8 cellular contexts compared by ENCODE assay signal in the genomic region with DNA sequence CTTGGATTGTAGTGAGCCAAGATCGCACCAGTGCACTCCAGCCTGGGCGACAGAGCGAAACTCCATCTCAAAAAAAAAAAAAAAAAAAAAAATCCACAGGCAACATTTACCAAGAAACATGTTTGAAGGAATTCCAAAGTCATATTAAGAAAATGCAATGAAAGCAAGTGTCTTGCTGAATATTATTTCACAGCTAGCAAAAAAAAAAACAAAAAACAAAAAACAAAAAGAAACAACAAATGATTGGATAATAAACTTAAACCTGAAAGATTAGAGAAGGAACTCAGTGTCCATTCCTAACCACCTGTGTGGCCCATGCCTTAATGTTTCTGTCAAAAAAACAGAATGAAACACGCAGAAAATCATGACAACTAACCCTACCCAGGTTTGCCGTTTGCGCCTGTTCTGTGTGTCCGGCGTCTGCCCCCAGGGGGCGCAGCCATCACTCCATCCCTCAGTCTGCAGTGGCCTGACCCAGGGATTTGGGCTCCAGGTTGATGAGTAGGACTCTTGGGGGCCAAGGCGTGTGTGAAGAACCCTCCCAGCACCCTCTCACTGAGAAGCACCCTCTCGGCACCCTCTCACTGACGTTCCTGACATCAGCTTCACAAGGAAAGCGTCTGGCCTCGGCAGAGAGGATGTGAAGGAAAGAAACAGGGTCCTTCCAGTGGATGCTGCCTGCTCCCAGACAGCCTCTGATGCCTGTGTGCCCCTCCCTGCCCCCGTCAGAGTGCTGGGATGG. TPM values are rescaled to one million over a fixed set of nuclear protein-coding genes. Genes with fewer than 3 reads are reported as not detected.
DNase-seq lines count a peak whose midpoint lies in the region; ATAC-seq and TF ChIP-seq lines count a peak whose summit lies in the region.

No MANE protein-coding gene starts in this region.

- no peak overlapping the region for H3K27ac ChIP-seq in SU-DHL-6 (ENCODE audit: low read depth, low read length)
- H3K27ac ChIP-seq in left ventricle myocardium inferior (replicated peaks), result no peak overlapping the region

- H3K4me3 ChIP-seq in SU-DHL-6 (ENCODE audit: insufficient read depth, low read length, poor library complexity, severe bottlenecking), result no peak overlapping the region
- H3K4me3 ChIP-seq in left ventricle myocardium inferior, result no peak overlapping the region

- no peaks in the 10 kb centered on the region for H4K20me1 ChIP-seq in SU-DHL-6 (ENCODE audit: low read depth, low read length)

- no peak overlapping the region for H3K4me3 Mint-ChIP-seq in activated naive CD8-positive, alpha-beta T cell

- H3K27me3 Mint-ChIP-seq in activated naive CD8-positive, alpha-beta T cell, result no peaks in the 10 kb centered on the region

- H3F3A ChIP-seq in SU-DHL-6 (ENCODE audit: insufficient read depth), result no peaks in the 10 kb centered on the region

- peaks cover 12% of the 10 kb centered on the region for H3K4me1 Mint-ChIP-seq in activated naive CD8-positive, alpha-beta T cell (ENCODE audit: low read depth)

- H3K9me3 ChIP-seq in SU-DHL-6 (ENCODE audit: insufficient read depth, low read length) (no peaks in the 10 kb centered on the region), left ventricle myocardium inferior (replicated peaks) (no peaks in the 10 kb centered on the region)

- no peaks in the 10 kb centered on the region for H3K9me2 ChIP-seq in SU-DHL-6 (replicated peaks; ENCODE audit: insufficient read depth, low read length)

- no peaks in the 10 kb centered on the region for H3K9me3 Mint-ChIP-seq in activated naive CD8-positive, alpha-beta T cell (ENCODE audit: low read depth)

- DNase-seq in Daoy (ENCODE audit: low read depth) (peak; percentile 67), left ventricle myocardium inferior (peak; percentile 69), mucosa of gallbladder (ENCODE audit: low spot score) (no peak), NCI-H2107 treated with DMSO at 0.1 percent for 48 hours (lab: John Stamatoyannopoulos, UW; ENCODE audit: unreplicated experiment) (no peak)
- peak; percentile 60 to 75 for DNase-seq in stimulated activated CD4-positive, alpha-beta T cell treated with anti-CD3 and anti-CD28 coated beads, Interleukin-1b, Interleukin-23, amount 100 ng/mL, for 1 hour (ENCODE audit: low read depth in 2 of 2)

- intact Hi-C loops in left ventricle myocardium inferior (cut with micrococcal nuclease), result no loop called here

- H3K4me1 ChIP-seq in left ventricle myocardium inferior, result no peaks in the 10 kb centered on the region

- H3K4me2 ChIP-seq in SU-DHL-6 (ENCODE audit: low read depth, low read length, poor library complexity, severe bottlenecking), result no peak overlapping the region

- H3K27me3 ChIP-seq in SU-DHL-6 (ENCODE audit: low read length) (no peaks in the 10 kb centered on the region), left ventricle myocardium inferior (ENCODE audit: low read depth) (peaks cover 38% of the 10 kb centered on the region)

- H3K27ac Mint-ChIP-seq in activated naive CD8-positive, alpha-beta T cell, result peak overlapping the region; percentile 46

- ATAC-seq in HG03432 (IDR thresholded peaks at IDR 0.05; ENCODE audit: unreplicated experiment), result peak; percentile 49

- no peak overlapping the region for H3K9ac ChIP-seq in SU-DHL-6 (ENCODE audit: low read length)

- H3K36me3 ChIP-seq in SU-DHL-6 (ENCODE audit: low read length) (no peaks in the 10 kb centered on the region), left ventricle myocardium inferior (no peaks in the 10 kb centered on the region)

- peak; percentile 74 for TF ChIP-seq CTCF in SU-DHL-6 (IDR thresholded peaks at IDR 0.05; ENCODE audit: insufficient read depth, low read length, poor library complexity, severe bottlenecking)
- peak; percentile 90 for TF ChIP-seq CTCF in left ventricle myocardium inferior (IDR thresholded peaks at IDR 0.05; ENCODE audit: borderline replicate concordance)

- no peaks in the 10 kb centered on the region for H3K36me3 Mint-ChIP-seq in activated naive CD8-positive, alpha-beta T cell

- no peaks in the 10 kb centered on the region for H3K79me2 ChIP-seq in SU-DHL-6 (ENCODE audit: insufficient read depth, low read length)

- no peak overlapping the region for H2AFZ ChIP-seq in SU-DHL-6 (ENCODE audit: low read depth, low read length, severe bottlenecking)

RNA-seq across cellular contexts. Expression of gene PTTG1IP, which starts 19.2 kb away (rescaled TPM):
- 321 and 333 TPM in 2 replicates for total RNA-seq in Daoy (2014; rRNA removed; shearing (Covaris generic))
- 171 TPM for total RNA-seq in left ventricle myocardium inferior
- total RNA-seq in mucosa of gallbladder, result 295 TPM

RNA-seq across cellular contexts. Expression of gene ITGB2, which starts 28.0 kb away (rescaled TPM):
- 0.09 and 1.0 TPM in 2 replicates for total RNA-seq in Daoy (2014; rRNA removed; shearing (Covaris generic))
- total RNA-seq in left ventricle myocardium inferior (18.6 TPM), mucosa of gallbladder (84.5 TPM)

RNA-seq across cellular contexts. Expression of gene SLX9, which starts 47.1 kb away (rescaled TPM):
- total RNA-seq in Daoy (2014; rRNA removed; shearing (Covaris generic)), result 46.9 and 60.5 TPM in 2 replicates
- total RNA-seq in left ventricle myocardium inferior (70.7 TPM), mucosa of gallbladder (34.6 TPM)

Comparison
In these comparisons a context has a peak if more than half of its experiments do, and no peak if none do; other contexts are left out.
1. DNase-seq: peak in Daoy (single experiment), left ventricle myocardium inferior (single experiment) and stimulated activated CD4-positive, alpha-beta T cell treated with anti-CD3 and anti-CD28 coated beads, Interleukin-1b, Interleukin-23, amount 100 ng/mL, for 1 hour (2 of 2); none in mucosa of gallbladder (single experiment) and NCI-H2107 treated with DMSO at 0.1 percent for 48 hours (single experiment).